In genomic region chr17:78144146-78144719, GRCh38 we compare ENCODE assay signal across 8 cellular contexts. TPM values are rescaled to one million over a fixed set of nuclear protein-coding genes. Genes with fewer than 3 reads are reported as not detected.
A peak's percentile ranks its signal among the peaks of the same experiment; 100 is the strongest.
DNase-seq lines count a peak whose midpoint lies in the region; ATAC-seq lines count a peak whose summit lies in the region.

No MANE protein-coding gene starts in this region.

- H3K4me3 ChIP-seq in aorta (ENCODE audit: low read length in 2 of 2) = no peak overlapping the region

- H3K4me3 Mint-ChIP-seq in memory B cell = no peak overlapping the region

- H3K4me1 ChIP-seq in aorta (ENCODE audit: control insufficient read depth in 1 of 2, insufficient read depth in 2 of 2, low read length in 2 of 2) = no peaks in the 10 kb centered on the region

- no peaks in the 10 kb centered on the region for H3K36me3 ChIP-seq in aorta (ENCODE audit: control insufficient read depth in 1 of 2, insufficient read depth in 2 of 2, low read length in 1 of 2)

- peak overlapping the region; percentile 86 for H3K27ac Mint-ChIP-seq in memory B cell

- 56 to 58% methylated on average over 11 of the region's 11 CpGs for WGBS in aorta, 2 donors

- H3K9me3 ChIP-seq in aorta (ENCODE audit: control insufficient read depth, low read length) = no peaks in the 10 kb centered on the region

- peaks cover 6% of the 10 kb centered on the region for H3K36me3 Mint-ChIP-seq in memory B cell

- ATAC-seq in memory B cell (ENCODE audit: low read depth) (no peak), aorta (ENCODE audit: low FRiP score) (peak; percentile 77), HG02623 (IDR thresholded peaks at IDR 0.05; ENCODE audit: unreplicated experiment) (no peak), GM19455 (IDR thresholded peaks at IDR 0.05; ENCODE audit: unreplicated experiment) (no peak)

- intact Hi-C loops in aorta (cut with DNase I) = no loop called here

- no peaks in the 10 kb centered on the region for H3K27me3 Mint-ChIP-seq in memory B cell

- in situ Hi-C loops in G401 (cut with HindIII; ENCODE audit: low sequenced_read_pairs) = no loop called here

- H3K27me3 ChIP-seq in aorta (ENCODE audit: control insufficient read depth in 1 of 2, insufficient read depth in 2 of 2, low read length in 1 of 2) = no peaks in the 10 kb centered on the region

- peaks cover 54% of the 10 kb centered on the region for H3K4me1 Mint-ChIP-seq in memory B cell

- no peaks in the 10 kb centered on the region for H3K9me3 Mint-ChIP-seq in memory B cell

- DNase-seq in G401 (ENCODE audit: low spot score) (peak; percentile 40), NCI-H2196 (lab: John Stamatoyannopoulos, UW; ENCODE audit: unreplicated experiment) (peak; percentile 87), cerebellum (ENCODE audit: low spot score) (peak; percentile 49), memory B cell (ENCODE audit: low spot score in 2 of 2) (no peak), aorta (peak; percentile 92)
- no peak for DNase-seq in stimulated activated CD4-positive, alpha-beta T cell treated with anti-CD3 and anti-CD28 coated beads, Interleukin-4, amount 100 ng/mL, for 24 hours

- H3K27ac ChIP-seq in aorta (ENCODE audit: low read depth in 1 of 2, low read length in 2 of 2) = no peak overlapping the region

RNA-seq across cellular contexts. Expression of gene C17orf99, which starts 2.0 kb away (rescaled TPM):
- total RNA-seq in G401 (2014; rRNA removed; shearing (Covaris generic)) = not detected in 2 replicates
- 0.09 TPM for total RNA-seq in cerebellum
- not detected for total RNA-seq in aorta
- under 1 TPM in 1 of 2 donors, not detected in 1; 0.13 TPM for polyA plus RNA-seq in aorta

RNA-seq across cellular contexts. Expression of gene TMC8, which starts 13.7 kb away (rescaled TPM):
- total RNA-seq in G401 (2014; rRNA removed; shearing (Covaris generic)) = 0.14 TPM in 1 of 2 replicates, not detected in the other
- total RNA-seq in cerebellum (1.6 TPM), aorta (10 to 100 TPM in 1 of 2 donors, 1 to 10 TPM in 1; 6.6 to 14.4 TPM)
- polyA plus RNA-seq in aorta = 1 to 10 TPM; 1.0 to 8.0 TPM

RNA-seq across cellular contexts. Expression of gene TMC6, which starts 15.7 kb away (rescaled TPM):
- total RNA-seq in G401 (2014; rRNA removed; shearing (Covaris generic)) = 50.5 and 69.0 TPM in 2 replicates
- total RNA-seq in cerebellum = 6.2 TPM
- 10 to 100 TPM; 33.7 to 63.2 TPM for total RNA-seq in aorta
- polyA plus RNA-seq in aorta = 1 to 10 TPM; 5.5 to 9.1 TPM

RNA-seq across cellular contexts. Expression of gene SYNGR2, which starts 24.1 kb away (rescaled TPM):
- 67.0 and 71.8 TPM in 2 replicates for total RNA-seq in G401 (2014; rRNA removed; shearing (Covaris generic))
- total RNA-seq in cerebellum (6.5 TPM), aorta (10 to 100 TPM; 67.7 to 69.9 TPM)
- polyA plus RNA-seq in aorta = 10 to 100 TPM; 49.0 to 91.9 TPM

RNA-seq across cellular contexts. Expression of gene TK1, which starts 42.6 kb away (rescaled TPM):
- total RNA-seq in G401 (2014; rRNA removed; shearing (Covaris generic)) = 76.8 and 84.5 TPM in 2 replicates
- 9.6 TPM for total RNA-seq in cerebellum
- total RNA-seq in aorta = 1 to 10 TPM; 2.4 to 3.8 TPM
- polyA plus RNA-seq in aorta = 1 to 10 TPM; 1.1 to 2.7 TPM

Comparison
In these comparisons a context has a peak if more than half of its experiments do, and no peak if none do; other contexts are left out.
1. DNase-seq: peak in G401 (single experiment), NCI-H2196 (single experiment), cerebellum (single experiment) and aorta (2 of 2); none in memory B cell (0 of 2) and stimulated activated CD4-positive, alpha-beta T cell treated with anti-CD3 and anti-CD28 coated beads, Interleukin-4, amount 100 ng/mL, for 24 hours (single experiment).